ENCODE assay signal across 14 cellular contexts in genomic region chr13:48154671-48155070, GRCh38. TPM values are rescaled to one million over a fixed set of nuclear protein-coding genes. Genes with fewer than 3 reads are reported as not detected.
DNase-seq lines count a peak whose midpoint lies in the region; ATAC-seq, FAIRE-seq and TF ChIP-seq lines count a peak whose summit lies in the region.
"Had no signal": no experiment of that assay in that cellular context is flagged by ENCODE, and none has a peak within 500 bp of the region (broad histone marks: within the 10 kb centered on the region; RNA-seq: fewer than 3 reads in every experiment).

No MANE protein-coding gene starts in this region.

- H3K27me3 Mint-ChIP-seq in CD4-positive, CD25-positive, alpha-beta regulatory T cell: no peaks in the 10 kb centered on the region
- H3K27me3 Mint-ChIP-seq in activated naive CD8-positive, alpha-beta T cell treated with anti-CD3 and anti-CD28 coated beads, Interleukin-2, amount 50 U/mL, for 24 hours: no peaks in the 10 kb centered on the region
- H3K27me3 Mint-ChIP-seq in naive thymus-derived CD8-positive, alpha-beta T cell: no peaks in the 10 kb centered on the region
- H3K27me3 Mint-ChIP-seq: progenitor cell of endocrine pancreas had no signal

- no peaks in the 10 kb centered on the region for H3K36me3 Mint-ChIP-seq in CD4-positive, CD25-positive, alpha-beta regulatory T cell
- H3K36me3 Mint-ChIP-seq in activated naive CD8-positive, alpha-beta T cell treated with anti-CD3 and anti-CD28 coated beads, Interleukin-2, amount 50 U/mL, for 24 hours (ENCODE audit: low read depth): peaks cover 2% of the 10 kb centered on the region
- H3K36me3 Mint-ChIP-seq in naive thymus-derived CD8-positive, alpha-beta T cell: no peaks in the 10 kb centered on the region

- H3K9me3 ChIP-seq in CD4-positive, CD25-positive, alpha-beta regulatory T cell (ENCODE audit: control insufficient read depth in 2 of 2, low read length in 2 of 2): no peaks in the 10 kb centered on the region
- H3K9me3 ChIP-seq: BLaER1, SJSA1 had no signal

- peak overlapping the region; percentile 95 for H3K27ac ChIP-seq in CD4-positive, CD25-positive, alpha-beta regulatory T cell (ENCODE audit: insufficient read depth, low read length, poor library complexity, severe bottlenecking)
- H3K27ac ChIP-seq: BLaER1, GM23248, SJSA1 had no signal

- TF ChIP-seq POLR2A in H54 (IDR thresholded peaks at IDR 0.05; ENCODE audit: low read depth, low read length): no peak

- no peak overlapping the region for H3K4me3 ChIP-seq in CD4-positive, CD25-positive, alpha-beta regulatory T cell (ENCODE audit: low read depth, low read length)
- H3K4me3 ChIP-seq: BLaER1, GM23248, SJSA1 had no signal

- peaks cover 0 to 1% (median 0%) of the 10 kb centered on the region in 7 donors for H3K9me3 Mint-ChIP-seq in CD4-positive, CD25-positive, alpha-beta regulatory T cell
- no peaks in the 10 kb centered on the region for H3K9me3 Mint-ChIP-seq in activated naive CD8-positive, alpha-beta T cell treated with anti-CD3 and anti-CD28 coated beads, Interleukin-2, amount 50 U/mL, for 24 hours
- peaks cover 0 to 1% (median 0%) of the 10 kb centered on the region in 9 donors for H3K9me3 Mint-ChIP-seq in naive thymus-derived CD8-positive, alpha-beta T cell

- peaks cover 26 to 91% (median 58%) of the 10 kb centered on the region in 4 donors for H3K4me1 Mint-ChIP-seq in CD4-positive, CD25-positive, alpha-beta regulatory T cell
- peaks cover 84% of the 10 kb centered on the region for H3K4me1 Mint-ChIP-seq in activated naive CD8-positive, alpha-beta T cell treated with anti-CD3 and anti-CD28 coated beads, Interleukin-2, amount 50 U/mL, for 24 hours
- peaks cover 48 to 92% (median 84%) of the 10 kb centered on the region in 4 donors for H3K4me1 Mint-ChIP-seq in naive thymus-derived CD8-positive, alpha-beta T cell

- no peak for FAIRE-seq in H54 (lab: Jason Lieb, UNC)
- FAIRE-seq: astrocyte had no signal

- H3K4me3 Mint-ChIP-seq in CD4-positive, CD25-positive, alpha-beta regulatory T cell: peak overlapping the region in 3 of 4 donors; percentile 26 to 61 (median 36)
- no peak overlapping the region for H3K4me3 Mint-ChIP-seq in activated naive CD8-positive, alpha-beta T cell treated with anti-CD3 and anti-CD28 coated beads, Interleukin-2, amount 50 U/mL, for 24 hours
- H3K4me3 Mint-ChIP-seq in naive thymus-derived CD8-positive, alpha-beta T cell: peak overlapping the region in 8 of 10 donors; percentile 29 to 89 (median 68)

- POLR2A ChIA-PET in naive thymus-derived CD8-positive, alpha-beta T cell (lab: Charles Lee): interaction anchor here (1.0 to 6.3 kb wide), 9 partner anchors 10 to 87 kb away, joined by 3 to 85 read pairs (median 14); partner anchors contain the start of genes ITM2B and MED4

- no peak for DNase-seq in CD4-positive, CD25-positive, alpha-beta regulatory T cell
- DNase-seq in ELF-1 (ENCODE audit: low read depth, low spot score) (peak; percentile 18), H54 (ENCODE audit: insufficient read length, low spot score) (no peak)
- no peak for DNase-seq in activated naive CD8-positive, alpha-beta T cell treated with anti-CD3 and anti-CD28 coated beads, Interleukin-2, amount 50 U/mL, for 24 hours
- no peak for DNase-seq in naive thymus-derived CD8-positive, alpha-beta T cell
- DNase-seq: GM23248; MM.1S; stimulated activated CD4-positive, alpha-beta T cell treated with anti-CD3 and anti-CD28 coated beads, Interleukin-2, amount 100 ng/mL, for 48 hours had no signal

- ATAC-seq in CD4-positive, CD25-positive, alpha-beta regulatory T cell (ENCODE audit: low read depth in 2 of 2): no peak
- ATAC-seq in activated naive CD8-positive, alpha-beta T cell treated with anti-CD3 and anti-CD28 coated beads, Interleukin-2, amount 50 U/mL, for 24 hours: no peak
- no peak for ATAC-seq in naive thymus-derived CD8-positive, alpha-beta T cell
- ATAC-seq in GM21717 (IDR thresholded peaks at IDR 0.05; ENCODE audit: unreplicated experiment): no peak
- ATAC-seq in HG03354 (IDR thresholded peaks at IDR 0.05; ENCODE audit: poor library complexity, severe bottlenecking, unreplicated experiment): no peak

- H3K27me3 ChIP-seq in CD4-positive, CD25-positive, alpha-beta regulatory T cell (ENCODE audit: control insufficient read depth, insufficient read depth, low read length): no peaks in the 10 kb centered on the region
- H3K27me3 ChIP-seq: BLaER1, SJSA1 had no signal

- peaks cover 70% of the 10 kb centered on the region for H3K4me1 ChIP-seq in CD4-positive, CD25-positive, alpha-beta regulatory T cell (ENCODE audit: control insufficient read depth, insufficient read depth, low read length, poor library complexity, severe bottlenecking)

- no peaks in the 10 kb centered on the region for H3K36me3 ChIP-seq in CD4-positive, CD25-positive, alpha-beta regulatory T cell (ENCODE audit: control insufficient read depth, insufficient read depth, low read length)
- H3K36me3 ChIP-seq: BLaER1, SJSA1 had no signal

- H3K27ac Mint-ChIP-seq in CD4-positive, CD25-positive, alpha-beta regulatory T cell: peak overlapping the region; percentile 91 to 96 (median 95)
- H3K27ac Mint-ChIP-seq in activated naive CD8-positive, alpha-beta T cell treated with anti-CD3 and anti-CD28 coated beads, Interleukin-2, amount 50 U/mL, for 24 hours: peak overlapping the region; percentile 95
- H3K27ac Mint-ChIP-seq in naive thymus-derived CD8-positive, alpha-beta T cell: peak overlapping the region; percentile 66 to 99 (median 96)
- H3K27ac Mint-ChIP-seq: progenitor cell of endocrine pancreas had no signal

RNA-seq across cellular contexts. Expression of gene MED4, which starts 59.8 kb away (rescaled TPM):
- 69.1 TPM for total RNA-seq in CD4-positive, CD25-positive, alpha-beta regulatory T cell
- polyA plus RNA-seq in CD4-positive, CD25-positive, alpha-beta regulatory T cell: 100 to 1,000 TPM in 1 of 4 donors, 10 to 100 TPM in 3; 83.6 to 129 (median 97.8) TPM
- total RNA-seq in naive thymus-derived CD8-positive, alpha-beta T cell: 10 to 100 TPM; 47.1 to 55.6 TPM
- 10 to 100 TPM; 88.9 to 91.9 (median 90.1) TPM for polyA plus RNA-seq in naive thymus-derived CD8-positive, alpha-beta T cell
